In the genomic region with DNA sequence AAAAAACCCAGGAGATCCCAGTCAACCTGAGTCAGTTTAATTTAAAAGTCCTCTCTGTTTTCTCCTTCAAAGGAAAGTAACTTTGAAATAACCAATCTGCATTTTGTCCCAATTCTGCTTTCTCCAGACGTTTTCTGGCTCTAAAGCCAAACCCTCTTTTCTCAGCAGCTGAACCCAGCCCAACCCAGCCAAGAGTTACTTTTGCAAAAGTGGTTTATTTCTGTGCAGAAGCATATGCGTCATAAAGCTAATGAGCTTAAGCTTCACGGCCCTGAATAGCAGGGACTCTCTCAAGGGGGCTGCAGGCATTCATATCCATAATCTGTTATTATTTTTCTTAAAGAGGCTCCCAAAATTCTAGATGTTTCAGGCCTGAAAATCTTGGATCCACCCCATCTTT, we compare ENCODE assay signal across 9 cellular contexts.
"Had no signal": no experiment of that assay in that cellular context is flagged by ENCODE, and none has a peak within 500 bp of the region (broad histone marks: within the 10 kb centered on the region; RNA-seq: fewer than 3 reads in every experiment).

No MANE protein-coding gene starts in this region.

- H3K9me3 ChIP-seq: HAP-1 had no signal

- DNase-seq: GM23248, GOT3, H7, HFFc6, IMR-90, KG1 had no signal

- H3K4me1 ChIP-seq: HAP-1 had no signal

- H3K36me3 ChIP-seq: HAP-1 had no signal

- H3K4me3 ChIP-seq: GM23248, HAP-1, K562 had no signal

- H3K27ac ChIP-seq: GM23248 had no signal

- ATAC-seq: HCT116, K562 had no signal

- H2AFZ ChIP-seq: GM23248 had no signal

- H3K9ac ChIP-seq: GM23248 had no signal
